ENCODE assay signal across 12 cellular contexts in genomic region chr6:111461860-111462259, GRCh38. TPM values are rescaled to one million over a fixed set of nuclear protein-coding genes. Genes with fewer than 3 reads are reported as not detected.
DNase-seq lines count a peak whose midpoint lies in the region; ATAC-seq and TF ChIP-seq lines count a peak whose summit lies in the region.
"Had no signal": no experiment of that assay in that cellular context is flagged by ENCODE, and none has a peak within 500 bp of the region (broad histone marks: within the 10 kb centered on the region; RNA-seq: fewer than 3 reads in every experiment).

No MANE protein-coding gene starts in this region.

- no peak for TF ChIP-seq CTCF in Panc1 (IDR thresholded peaks at IDR 0.05)

- DNase-seq in activated CD4-positive, alpha-beta T cell treated with anti-CD3 and anti-CD28 coated beads, Interleukin-2, amount 10 ng/mL, durations not matched to agents 24 days and 14 days: no peak
- no peak for DNase-seq in activated CD4-positive, alpha-beta T cell treated with anti-CD3 and anti-CD28 coated beads, Interleukin-2, amount 50 U/mL, for 4 hours
- DNase-seq in Panc1 (ENCODE audit: low read depth, low spot score): no peak
- DNase-seq in HEK293T (ENCODE audit: extremely low spot score): no peak
- DNase-seq in H4 (ENCODE audit: low spot score): no peak
- DNase-seq in Right ventricle myocardium superior: no peak
- DNase-seq: dermis blood vessel endothelial cell, head of caudate nucleus, NCI-H1105, NCI-H69 had no signal

- H3K36me3 ChIP-seq in Panc1 (ENCODE audit: control insufficient read depth, insufficient read depth, low read length) (no peaks in the 10 kb centered on the region), endocrine pancreas (ENCODE audit: control insufficient read depth, insufficient read depth, low read length) (peaks cover 5% of the 10 kb centered on the region), skeletal muscle satellite cell (ENCODE audit: insufficient read depth, low read length) (no peaks in the 10 kb centered on the region)

- BruUV-seq in Panc1 (replicated peaks; lab: Mats Ljungman, UMichigan): no TSS peak

- CTCF ChIA-PET in Panc1 (lab: Charles Lee): no interaction called here
- CTCF ChIA-PET in HEK293T (lab: Yijun Ruan, JAX): no interaction called here

- ATAC-seq in Panc1 (no peak), Right ventricle myocardium superior (ENCODE audit: poor library complexity) (no peak)

- H3K9ac ChIP-seq in endocrine pancreas (ENCODE audit: control insufficient read depth, insufficient read depth, low read length) (no peak overlapping the region), skeletal muscle satellite cell (ENCODE audit: low read depth, low read length) (no peak overlapping the region)

- peaks cover 12% of the 10 kb centered on the region; the same call in 1 of the 2 replicates for H3K9me3 ChIP-seq in Panc1 (ENCODE audit: control insufficient read depth, insufficient read depth, low read depth, low read length)
- H3K9me3 ChIP-seq in endocrine pancreas (ENCODE audit: control insufficient read depth, low read length): peaks cover 11% of the 10 kb centered on the region
- peaks cover 3% of the 10 kb centered on the region for H3K9me3 ChIP-seq in skeletal muscle satellite cell (replicated peaks; ENCODE audit: low read length)

- H3K4me1 Mint-ChIP-seq in activated CD4-positive, alpha-beta T cell treated with anti-CD3 and anti-CD28 coated beads, Interleukin-2, amount 10 ng/mL, durations not matched to agents 24 days and 14 days: peaks cover 18% of the 10 kb centered on the region

- peak overlapping the region; percentile 85 for H3K27ac ChIP-seq in Panc1 (ENCODE audit: low read length)

- H3K27ac Mint-ChIP-seq in activated CD4-positive, alpha-beta T cell treated with anti-CD3 and anti-CD28 coated beads, Interleukin-2, amount 10 ng/mL, durations not matched to agents 24 days and 14 days: no peak overlapping the region

- peak overlapping the region; percentile 12 to 42 for H3K4me3 ChIP-seq in Panc1 (ENCODE audit: low read depth in 2 of 2, low read length in 2 of 2)
- H3K4me3 ChIP-seq in endocrine pancreas (ENCODE audit: control insufficient read depth, insufficient read depth, low read length): peak overlapping the region; percentile 47
- no peak overlapping the region for H3K4me3 ChIP-seq in skeletal muscle satellite cell (ENCODE audit: low read length)

- H3K27me3 ChIP-seq in Panc1 (ENCODE audit: control insufficient read depth, insufficient read depth, low read length) (no peaks in the 10 kb centered on the region), endocrine pancreas (ENCODE audit: control insufficient read depth, insufficient read depth, low read length) (no peaks in the 10 kb centered on the region), skeletal muscle satellite cell (ENCODE audit: control insufficient read depth, insufficient read depth, low read length) (no peaks in the 10 kb centered on the region)

- no peaks in the 10 kb centered on the region for H3K27me3 Mint-ChIP-seq in activated CD4-positive, alpha-beta T cell treated with anti-CD3 and anti-CD28 coated beads, Interleukin-2, amount 10 ng/mL, durations not matched to agents 24 days and 14 days

- intact Hi-C loops in activated CD4-positive, alpha-beta T cell treated with anti-CD3 and anti-CD28 coated beads, Interleukin-2, amount 10 ng/mL, durations not matched to agents 24 days and 14 days (cut with micrococcal nuclease): no loop called here
- intact Hi-C loops in Panc1 (cut with micrococcal nuclease; ENCODE audit: unreplicated experiment) (no loop called here), Right ventricle myocardium superior (cut with DNase I) (loop anchor here (10.0 kb wide), 1 partner anchor 47 kb away; no protein-coding TSS in a partner anchor)

- in situ Hi-C loops in Panc1 (cut with HindIII; ENCODE audit: low pct_unique_long_range_greater_than_20kb, low sequenced_read_pairs): no loop called here

- H3K9me3 Mint-ChIP-seq in activated CD4-positive, alpha-beta T cell treated with anti-CD3 and anti-CD28 coated beads, Interleukin-2, amount 10 ng/mL, durations not matched to agents 24 days and 14 days: peaks cover 28% of the 10 kb centered on the region

- peak overlapping the region; percentile 59 for H3K4me3 Mint-ChIP-seq in activated CD4-positive, alpha-beta T cell treated with anti-CD3 and anti-CD28 coated beads, Interleukin-2, amount 10 ng/mL, durations not matched to agents 24 days and 14 days

- peaks cover 31% of the 10 kb centered on the region for H3K36me3 Mint-ChIP-seq in activated CD4-positive, alpha-beta T cell treated with anti-CD3 and anti-CD28 coated beads, Interleukin-2, amount 10 ng/mL, durations not matched to agents 24 days and 14 days (ENCODE audit: low read depth)

- H3K4me1 ChIP-seq in Panc1 (ENCODE audit: control insufficient read depth, insufficient read depth, low read length) (peaks cover 32% of the 10 kb centered on the region), endocrine pancreas (ENCODE audit: control insufficient read depth, insufficient read depth, low read length) (peaks cover 16% of the 10 kb centered on the region), skeletal muscle satellite cell (ENCODE audit: control insufficient read depth, insufficient read depth, low read length) (peaks cover 8% of the 10 kb centered on the region)

- H3K4me2 ChIP-seq in skeletal muscle satellite cell (ENCODE audit: low read length): peak overlapping the region; percentile 65

- POLR2A ChIA-PET in Panc1 (lab: Charles Lee): interaction anchor here (0.7 kb wide), 1 partner anchor 488 kb away, joined by 3 read pairs; no protein-coding TSS in a partner anchor
- POLR2A ChIA-PET in HEK293T (lab: Yijun Ruan, JAX): interaction anchor here (1.6 kb wide), 1 partner anchor 11 kb away, joined by 3 read pairs; no protein-coding TSS in a partner anchor

TF ChIP-seq in HEK293T, 16 proteins besides CTCF, POLR2A, EP300 and RAD21:
- no peak for TF ChIP-seq FOXK2 (IDR thresholded peaks at IDR 0.05)
- TF ChIP-seq HDGF (IDR thresholded peaks at IDR 0.05; ENCODE audit: borderline replicate concordance): no peak
- TF ChIP-seq FOXM1 (IDR thresholded peaks at IDR 0.05; ENCODE audit: borderline replicate concordance): no peak
- TF ChIP-seq CTBP1 (IDR thresholded peaks at IDR 0.05; ENCODE audit: borderline replicate concordance): no peak

RNA-seq across cellular contexts. Expression of gene REV3L, which starts 21.2 kb away (rescaled TPM):
- total RNA-seq in activated CD4-positive, alpha-beta T cell treated with anti-CD3 and anti-CD28 coated beads, Interleukin-2, amount 10 ng/mL, durations not matched to agents 24 days and 14 days: 14.0 and 20.8 TPM in 2 replicates
- total RNA-seq in Panc1 (2021; ENCODE audit: unreplicated experiment) (44.8 TPM), Right ventricle myocardium superior (9.1 TPM)
- 13.6 TPM for polyA plus RNA-seq in Panc1 (2012; ENCODE audit: insufficient read length)
- 29.3 and 32.7 TPM in 2 replicates for total RNA-seq in skeletal muscle satellite cell (2012; rRNA removed)
- total RNA-seq in H4 (2014; rRNA removed; shearing (Covaris generic)): 8.4 and 11.5 TPM in 2 replicates
